In genomic region chr9:98357921-98358535, GRCh38 we compare ENCODE assay signal across 18 cellular contexts.
A peak's percentile ranks its signal among the peaks of the same experiment; 100 is the strongest.
DNase-seq lines count a peak whose midpoint lies in the region; TF ChIP-seq lines count a peak whose summit lies in the region.
"Had no signal": no experiment of that assay in that cellular context is flagged by ENCODE, and none has a peak within 500 bp of the region (broad histone marks: within the 10 kb centered on the region; RNA-seq: fewer than 3 reads in every experiment).

No MANE protein-coding gene starts in this region.

- no peaks in the 10 kb centered on the region for H3K36me3 ChIP-seq in SJCRH30
- H3K36me3 ChIP-seq: thoracic aorta had no signal

- peaks cover 13% of the 10 kb centered on the region for H3K27me3 ChIP-seq in SJCRH30

- H3K4me3 ChIP-seq in fibroblast of mammary gland (ENCODE audit: control insufficient read depth, low read depth, low read length) (no peak overlapping the region), SJCRH30 (no peak overlapping the region)
- H3K4me3 ChIP-seq: psoas muscle, thoracic aorta had no signal

- H3K9me3 ChIP-seq in SJCRH30 (replicated peaks), result no peaks in the 10 kb centered on the region
- H3K9me3 ChIP-seq: psoas muscle, thoracic aorta had no signal

- H3K27ac ChIP-seq in SJCRH30 (no peak overlapping the region), substantia nigra (ENCODE audit: low read depth, low read length, poor library complexity, severe bottlenecking) (no peak overlapping the region)
- H3K27ac ChIP-seq: psoas muscle, thoracic aorta had no signal

- no peaks in the 10 kb centered on the region for H3K4me1 ChIP-seq in SJCRH30
- H3K4me1 ChIP-seq: psoas muscle had no signal

- peak; percentile 79 for DNase-seq in EH (ENCODE audit: low read depth)
- peak; percentile 24 for DNase-seq in RPMI7951 (ENCODE audit: low read depth)
- peak; percentile 86 for DNase-seq in fibroblast of mammary gland (ENCODE audit: low read depth)
- peak; percentile 85 for DNase-seq in renal cortical epithelial cell (ENCODE audit: low read depth)
- DNase-seq in CD1c-positive myeloid dendritic cell (ENCODE audit: extremely low spot score), result no peak
- DNase-seq in SJCRH30, result no peak
- DNase-seq in substantia nigra (lab: John Stamatoyannopoulos, UW), result no peak
- DNase-seq in NCI-H524 treated with DMSO at 0.1 percent for 48 hours (lab: John Stamatoyannopoulos, UW), result no peak
- DNase-seq: activated CD4-positive, CD25-positive, alpha-beta regulatory T cell treated with anti-CD3 and anti-CD28 coated beads, Interleukin-2, amount 50 U/mL, for 72 hours; activated naive CD8-positive, alpha-beta T cell treated with anti-CD3 and anti-CD28 coated beads, Interleukin-2, amount 10 ng/mL, durations not matched to agents 7 days and 5 days; activated T-cell treated with anti-CD3 and anti-CD28 coated beads, Interleukin-2, amount 50 U/mL, for 1 hour; CD4-positive, alpha-beta memory T cell; erythroblast; MV-4-11; NCI-H2107; psoas muscle; T-helper 17 cell had no signal

- no peak for TF ChIP-seq CTCF in fibroblast of mammary gland (conservative IDR thresholded peaks at IDR 0.05; ENCODE audit: control insufficient read depth, insufficient read depth, low read depth, low read length)

Comparison
In these comparisons a context has a peak if more than half of its experiments do, and no peak if none do; other contexts are left out.
1. DNase-seq: peak in EH (single experiment), RPMI7951 (single experiment), fibroblast of mammary gland (single experiment) and renal cortical epithelial cell (single experiment); none in CD1c-positive myeloid dendritic cell (single experiment), SJCRH30 (0 of 2), substantia nigra (0 of 49) and NCI-H524 treated with DMSO at 0.1 percent for 48 hours (single experiment).